37 cellular contexts compared by ENCODE assay signal in the genomic region with DNA sequence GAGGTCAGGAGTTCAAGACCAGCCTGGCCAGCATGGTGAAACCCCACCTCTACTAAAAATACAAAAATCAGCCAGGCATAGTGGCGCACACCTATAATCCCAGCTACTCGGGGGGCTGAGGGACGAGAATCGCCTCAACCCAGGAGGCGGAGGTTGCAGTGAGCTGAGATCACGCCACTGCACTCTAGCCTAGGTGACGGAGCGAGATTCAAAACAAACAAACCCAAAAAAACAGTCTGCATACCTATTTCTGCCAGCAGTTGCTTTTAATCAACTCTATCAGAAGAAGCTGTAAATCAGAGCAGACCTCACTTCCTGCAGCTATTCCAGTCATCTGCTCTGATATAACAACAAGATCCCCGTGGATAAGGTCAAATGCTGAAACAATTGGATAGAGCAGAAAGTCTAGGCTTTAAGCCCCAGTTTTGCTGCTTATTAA. TPM values are rescaled to one million over a fixed set of nuclear protein-coding genes. Genes with fewer than 3 reads are reported as not detected.
DNase-seq lines count a peak whose midpoint lies in the region; ATAC-seq, FAIRE-seq and TF ChIP-seq lines count a peak whose summit lies in the region.
"Had no signal": no experiment of that assay in that cellular context is flagged by ENCODE, and none has a peak within 500 bp of the region (broad histone marks: within the 10 kb centered on the region; RNA-seq: fewer than 3 reads in every experiment).

No MANE protein-coding gene starts in this region.

- peak overlapping the region; percentile 26; the same call in 1 of the 2 replicates for H3K9ac ChIP-seq in HCT116 (ENCODE audit: low read length)
- H3K9ac ChIP-seq in keratinocyte (ENCODE audit: control insufficient read depth, extremely low read depth, insufficient read depth, low read length), result no peak overlapping the region
- no peak overlapping the region for H3K9ac ChIP-seq in parathyroid adenoma
- H3K9ac ChIP-seq: KMS-11 had no signal

- FAIRE-seq in keratinocyte (lab: Jason Lieb, UNC), result no peak
- FAIRE-seq: D721Med, GM18507, GM19239, H54, small intestine had no signal

- H3F3A ChIP-seq in GM23338 (replicated peaks; ENCODE audit: low read depth), result no peaks in the 10 kb centered on the region

- H4K20me1 ChIP-seq in HCT116 (ENCODE audit: insufficient read depth) (no peaks in the 10 kb centered on the region), keratinocyte (ENCODE audit: control insufficient read depth, extremely low read depth, insufficient read depth, low read length) (no peaks in the 10 kb centered on the region), GM23338 (replicated peaks; ENCODE audit: insufficient read depth) (no peaks in the 10 kb centered on the region)

- no peak overlapping the region for H3K4me3 Mint-ChIP-seq in GM23338
- H3K4me3 Mint-ChIP-seq: activated CD8-positive, alpha-beta T cell treated with anti-CD3 and anti-CD28 coated beads, Interleukin-2, amount 10 ng/mL, durations not matched to agents 7 days and 5 days; activated naive CD8-positive, alpha-beta T cell; activated T-helper 17 cell treated with anti-CD3 and anti-CD28 coated beads, Interleukin-2, amount 50 U/mL, for 72 hours; CD4-positive, alpha-beta memory T cell; natural killer cell treated with Interleukin-12 subunit alpha and Interleukin-12 subunit beta and Interleukin-15 and Interleukin-18, amount 100 ng/mL, for 72 hours had no signal

- H3K4me1 Mint-ChIP-seq in GM23338, result 0 out of 3 replicates have a peak, but pooled peaks cover 2% of the 10 kb centered on the region
- H3K4me1 Mint-ChIP-seq: activated T-helper 17 cell treated with anti-CD3 and anti-CD28 coated beads, Interleukin-2, amount 50 U/mL, for 72 hours; CD4-positive, alpha-beta memory T cell had no signal

- TF ChIP-seq POLR2A in HCT116 (IDR thresholded peaks at IDR 0.05; ENCODE audit: borderline replicate concordance, extremely low read depth, insufficient read depth, insufficient read length), result no peak

- H3K27ac Mint-ChIP-seq in GM23338, result no peak overlapping the region; the same call in 1 of the 2 replicates
- H3K27ac Mint-ChIP-seq: activated CD8-positive, alpha-beta T cell treated with anti-CD3 and anti-CD28 coated beads, Interleukin-2, amount 10 ng/mL, durations not matched to agents 7 days and 5 days; activated naive CD8-positive, alpha-beta T cell; activated T-helper 17 cell treated with anti-CD3 and anti-CD28 coated beads, Interleukin-2, amount 50 U/mL, for 72 hours; CD4-positive, alpha-beta memory T cell; natural killer cell treated with Interleukin-12 subunit alpha and Interleukin-12 subunit beta and Interleukin-15 and Interleukin-18, amount 100 ng/mL, for 72 hours had no signal

- no peaks in the 10 kb centered on the region for H3K9me3 Mint-ChIP-seq in GM23338
- H3K9me3 Mint-ChIP-seq: activated T-helper 17 cell treated with anti-CD3 and anti-CD28 coated beads, Interleukin-2, amount 50 U/mL, for 72 hours; CD4-positive, alpha-beta memory T cell; natural killer cell treated with Interleukin-12 subunit alpha and Interleukin-12 subunit beta and Interleukin-15 and Interleukin-18, amount 100 ng/mL, for 72 hours had no signal

- POLR2A ChIA-PET in HCT116 (lab: Charles Lee), result interaction anchor here (0.8 kb wide), 1 partner anchor 9 kb away, joined by 4 read pairs; no protein-coding TSS in a partner anchor

- CTCF ChIA-PET in HCT116 (lab: Charles Lee), result no interaction called here

- H3K4me1 ChIP-seq in HCT116 (ENCODE audit: control insufficient read depth in 1 of 2, insufficient read depth in 2 of 2, low read length in 2 of 2) (peaks cover 23 to 31% of the 10 kb centered on the region in 2 experiments), keratinocyte (ENCODE audit: control insufficient read depth, extremely low read depth, insufficient read depth, low read length) (peaks cover 13% of the 10 kb centered on the region), parathyroid adenoma (peaks cover 7% of the 10 kb centered on the region), GM23338 (ENCODE audit: insufficient read depth) (no peaks in the 10 kb centered on the region)
- H3K4me1 ChIP-seq: heart left ventricle, right atrium auricular region had no signal

- no peaks in the 10 kb centered on the region for H3K36me3 ChIP-seq in HCT116 (ENCODE audit: control insufficient read depth in 1 of 2, insufficient read depth in 2 of 2, low read length in 2 of 2)
- H3K36me3 ChIP-seq in keratinocyte (ENCODE audit: control insufficient read depth in 2 of 2, extremely low read depth in 1 of 2, insufficient read depth in 2 of 2, low read length in 2 of 2), result peaks cover 0 to 2% of the 10 kb centered on the region in 2 experiments
- H3K36me3 ChIP-seq in parathyroid adenoma (ENCODE audit: control insufficient read depth, insufficient read depth, low read length), result no peaks in the 10 kb centered on the region
- H3K36me3 ChIP-seq in GM23338 (ENCODE audit: insufficient read depth), result no peaks in the 10 kb centered on the region
- H3K36me3 ChIP-seq: ovary, right atrium auricular region had no signal

- H3K79me2 ChIP-seq in HCT116 (ENCODE audit: insufficient read depth, low read length), result no peaks in the 10 kb centered on the region
- H3K79me2 ChIP-seq in keratinocyte (ENCODE audit: control insufficient read depth, insufficient read depth, low read length), result no peaks in the 10 kb centered on the region
- peaks cover 12% of the 10 kb centered on the region for H3K79me2 ChIP-seq in parathyroid adenoma
- no peaks in the 10 kb centered on the region for H3K79me2 ChIP-seq in GM23338 (replicated peaks; ENCODE audit: insufficient read depth)

- no peaks in the 10 kb centered on the region for H3K9me1 ChIP-seq in keratinocyte (ENCODE audit: control insufficient read depth, extremely low read depth, insufficient read depth, low read length)

- no peaks in the 10 kb centered on the region for H3K27me3 ChIP-seq in HCT116 (ENCODE audit: insufficient read depth, low read length)
- H3K27me3 ChIP-seq in keratinocyte (ENCODE audit: control insufficient read depth, extremely low read depth, insufficient read depth, low read length), result no peaks in the 10 kb centered on the region
- no peaks in the 10 kb centered on the region for H3K27me3 ChIP-seq in parathyroid adenoma (ENCODE audit: control insufficient read depth, insufficient read depth, low read length)
- no peaks in the 10 kb centered on the region for H3K27me3 ChIP-seq in GM23338 (ENCODE audit: insufficient read depth)
- H3K27me3 ChIP-seq: heart left ventricle, ovary, right atrium auricular region had no signal

- H3K4me3 ChIP-seq in HCT116 (replicated peaks in 1 of 2; ENCODE audit: low read depth in 1 of 2, low read length in 2 of 2) (no peak overlapping the region), keratinocyte (ENCODE audit: control insufficient read depth in 2 of 3, extremely low read depth in 1 of 3, insufficient read depth in 2 of 3, low read depth in 1 of 3, low read length in 3 of 3) (no peak overlapping the region), parathyroid adenoma (ENCODE audit: low read depth, low read length) (no peak overlapping the region), GM23338 (no peak overlapping the region)
- H3K4me3 ChIP-seq: heart left ventricle, mucosa of descending colon, ovary, right atrium auricular region, thoracic aorta had no signal

- H3K9me2 ChIP-seq in HCT116 (ENCODE audit: insufficient read depth), result no peaks in the 10 kb centered on the region
- H3K9me2 ChIP-seq in GM23338 (ENCODE audit: insufficient read depth), result no peaks in the 10 kb centered on the region

- RAD21 ChIA-PET in HCT116 (lab: Charles Lee; ENCODE audit: low non-redundant PET in 1 of 2, low total read pairs in 2 of 2, uncharacterized antibody in 2 of 2, unreplicated experiment in 2 of 2), result no interaction called here

- no TSS peak for BruUV-seq in HCT116 (replicated peaks; lab: Mats Ljungman, UMichigan)

- TF ChIP-seq CTCF in HCT116 (IDR thresholded peaks at IDR 0.05 in 2 of 3, conservative IDR thresholded peaks at IDR 0.05 in 1 of 3; ENCODE audit: borderline replicate concordance in 1 of 3, insufficient read depth in 1 of 3, low read depth in 2 of 3, low read length in 2 of 3) (no peak), keratinocyte (optimal IDR thresholded peaks at IDR 0.05 in 1 of 3, IDR thresholded peaks at IDR 0.05 in 1 of 3, conservative IDR thresholded peaks at IDR 0.05 in 1 of 3; ENCODE audit: extremely low read depth in 1 of 3, insufficient read depth in 2 of 3, low read length in 3 of 3) (no peak), parathyroid adenoma (IDR thresholded peaks at IDR 0.05) (no peak), GM23338 (conservative IDR thresholded peaks at IDR 0.05; ENCODE audit: low read depth in 2 of 2) (no peak)

- H3K36me3 Mint-ChIP-seq in GM23338 (ENCODE audit: low read depth), result no peaks in the 10 kb centered on the region
- H3K36me3 Mint-ChIP-seq: activated naive CD8-positive, alpha-beta T cell; natural killer cell treated with Interleukin-12 subunit alpha and Interleukin-12 subunit beta and Interleukin-15 and Interleukin-18, amount 100 ng/mL, for 72 hours had no signal

- no peaks in the 10 kb centered on the region for H3K27me3 Mint-ChIP-seq in GM23338 (ENCODE audit: insufficient read depth, low read depth, poor library complexity)
- H3K27me3 Mint-ChIP-seq: activated naive CD8-positive, alpha-beta T cell; activated T-helper 17 cell treated with anti-CD3 and anti-CD28 coated beads, Interleukin-2, amount 50 U/mL, for 72 hours; CD4-positive, alpha-beta memory T cell; natural killer cell treated with Interleukin-12 subunit alpha and Interleukin-12 subunit beta and Interleukin-15 and Interleukin-18, amount 100 ng/mL, for 72 hours had no signal

- DNase-seq in HCT116 (ENCODE audit: low read depth, low spot score) (no peak), keratinocyte (ENCODE audit: low read depth, low spot score) (no peak), GM23338 (ENCODE audit: low spot score) (no peak), GOT3 (lab: John Stamatoyannopoulos, UW) (no peak)
- DNase-seq: activated CD4-positive, alpha-beta T cell treated with anti-CD3 and anti-CD28 coated beads for 4 hours; activated CD8-positive, alpha-beta T cell treated with anti-CD3 and anti-CD28 coated beads, Interleukin-2, amount 10 ng/mL, durations not matched to agents 7 days and 5 days; CD4-positive, alpha-beta memory T cell; DND-41; effector CD4-positive, alpha-beta T cell; erythroblast; foreskin fibroblast; heart left ventricle; mucosa of descending colon; NCI-H1417; NCI-H2029; NCI-H524 treated with DMSO at 0.1 percent for 48 hours; NK-92 treated with Interleukin-12 subunit alpha and Interleukin-12 subunit beta, amount 100 ng/mL, for 24 hours; ovary; Right ventricle myocardium superior; small intestine; stimulated activated naive CD4-positive, alpha-beta T cell had no signal

- no peak for TF ChIP-seq RAD21 in HCT116 (IDR thresholded peaks at IDR 0.05; ENCODE audit: low read depth)

- dilution Hi-C loops in keratinocyte (cut with MboI; ENCODE audit: extremely low pct_ligation_motif_present, low sequenced_read_pairs), result no loop called here

- H2AFZ ChIP-seq in HCT116 (ENCODE audit: low read depth, low read length, poor library complexity, severe bottlenecking), result no peak overlapping the region
- peak overlapping the region; percentile 32 for H2AFZ ChIP-seq in keratinocyte (ENCODE audit: control insufficient read depth, low read length)
- H2AFZ ChIP-seq in parathyroid adenoma, result peak overlapping the region; percentile 36
- H2AFZ ChIP-seq in GM23338, result no peak overlapping the region

- no peak for ATAC-seq in HCT116
- ATAC-seq in SK-N-SH treated with all-trans-retinoic acid at 6 μM for 48 hours, result peak; percentile 83
- ATAC-seq in HG02970 (IDR thresholded peaks at IDR 0.05; ENCODE audit: low FRiP score, unreplicated experiment), result no peak
- no peak for ATAC-seq in GM23338
- no peak for ATAC-seq in HG02973 (IDR thresholded peaks at IDR 0.05; ENCODE audit: unreplicated experiment)
- ATAC-seq: activated CD8-positive, alpha-beta T cell treated with anti-CD3 and anti-CD28 coated beads, Interleukin-2, amount 10 ng/mL, durations not matched to agents 7 days and 5 days; activated T-helper 17 cell treated with anti-CD3 and anti-CD28 coated beads, Interleukin-2, amount 50 U/mL, for 72 hours; heart left ventricle; mucosa of descending colon; natural killer cell treated with Interleukin-12 subunit alpha and Interleukin-12 subunit beta and Interleukin-15 and Interleukin-18, amount 100 ng/mL, for 72 hours; Panc1 had no signal

- H3K9me3 ChIP-seq in HCT116 (ENCODE audit: control insufficient read depth in 1 of 2, insufficient read depth in 1 of 2, low read depth in 1 of 2, low read length in 2 of 2) (no peaks in the 10 kb centered on the region), keratinocyte (ENCODE audit: control insufficient read depth, low read depth, low read length) (no peaks in the 10 kb centered on the region), parathyroid adenoma (ENCODE audit: control insufficient read depth, low read length) (no peaks in the 10 kb centered on the region)
- H3K9me3 ChIP-seq: heart left ventricle, mucosa of descending colon, ovary, right atrium auricular region, thoracic aorta had no signal

- H3K27ac ChIP-seq in HCT116 (ENCODE audit: low read depth, low read length) (no peak overlapping the region), keratinocyte (ENCODE audit: control insufficient read depth, insufficient read depth, low read length) (no peak overlapping the region), parathyroid adenoma (no peak overlapping the region), GM23338 (ENCODE audit: low read depth) (no peak overlapping the region)
- H3K27ac ChIP-seq: heart left ventricle, HL-60, KMS-11, ovary, right atrium auricular region, thoracic aorta had no signal

- H3K4me2 ChIP-seq in HCT116 (ENCODE audit: low read length), result peak overlapping the region; percentile 27
- H3K4me2 ChIP-seq in keratinocyte (ENCODE audit: control insufficient read depth, extremely low read depth, insufficient read depth, low read depth, low read length), result no peak overlapping the region
- H3K4me2 ChIP-seq in parathyroid adenoma (ENCODE audit: low read length), result peak overlapping the region; percentile 22
- no peak overlapping the region for H3K4me2 ChIP-seq in GM23338
- H3K4me2 ChIP-seq: KMS-11 had no signal

- intact Hi-C loops in HCT116 (cut with micrococcal nuclease), result no loop called here

RNA-seq across cellular contexts. Expression of gene LIMA1, which starts 50.5 kb away (rescaled TPM):
- total RNA-seq in HCT116 (2021; ENCODE audit: unreplicated experiment), result 79.6 TPM
- 31.8 and 36.5 TPM in 2 replicates for polyA plus RNA-seq in HCT116 (2012)
- polyA plus RNA-seq in keratinocyte, result 449 to 510 TPM (median 483 TPM) in 3 replicates
- 194 TPM for polyA plus RNA-seq in keratinocyte (2011; ENCODE audit: low read depth)
- polyA plus RNA-seq in keratinocyte (2011; cell fraction: cytosol; rRNA removed), result 326 and 472 TPM in 2 replicates
- 474 and 535 TPM in 2 replicates for polyA plus RNA-seq in keratinocyte (2011; cell fraction: nucleus; rRNA removed)
- 163 and 398 TPM in 2 replicates for polyA plus RNA-seq in keratinocyte (2012; ENCODE audit: low replicate concordance)
- 308 to 427 TPM (median 376 TPM) in 3 replicates for polyA minus RNA-seq in keratinocyte
- polyA minus RNA-seq in keratinocyte (2011; cell fraction: cytosol; rRNA and poly(A)+ RNA removed), result 273 TPM
- 227 and 490 TPM in 2 replicates for polyA minus RNA-seq in keratinocyte (2011; cell fraction: nucleus; rRNA and poly(A)+ RNA removed)
- 26.3 and 29.6 TPM in 2 replicates for total RNA-seq in GM23338 (2014; rRNA removed; shearing (Covaris generic))
- 24.7 and 27.7 TPM in 2 replicates for polyA plus RNA-seq in GM23338 (2016; fragmentation: Nextera tagmentation; extraction: Ambion mirVana)

Comparison
In these comparisons a context has a peak if more than half of its experiments do, and no peak if none do; other contexts are left out.
1. H2AFZ ChIP-seq: peak in keratinocyte (single experiment) and parathyroid adenoma (single experiment); none in HCT116 (single experiment) and GM23338 (single experiment).
2. H3K4me2 ChIP-seq: peak in HCT116 (single experiment) and parathyroid adenoma (single experiment); none in keratinocyte (single experiment) and GM23338 (single experiment).